In the genomic region with DNA sequence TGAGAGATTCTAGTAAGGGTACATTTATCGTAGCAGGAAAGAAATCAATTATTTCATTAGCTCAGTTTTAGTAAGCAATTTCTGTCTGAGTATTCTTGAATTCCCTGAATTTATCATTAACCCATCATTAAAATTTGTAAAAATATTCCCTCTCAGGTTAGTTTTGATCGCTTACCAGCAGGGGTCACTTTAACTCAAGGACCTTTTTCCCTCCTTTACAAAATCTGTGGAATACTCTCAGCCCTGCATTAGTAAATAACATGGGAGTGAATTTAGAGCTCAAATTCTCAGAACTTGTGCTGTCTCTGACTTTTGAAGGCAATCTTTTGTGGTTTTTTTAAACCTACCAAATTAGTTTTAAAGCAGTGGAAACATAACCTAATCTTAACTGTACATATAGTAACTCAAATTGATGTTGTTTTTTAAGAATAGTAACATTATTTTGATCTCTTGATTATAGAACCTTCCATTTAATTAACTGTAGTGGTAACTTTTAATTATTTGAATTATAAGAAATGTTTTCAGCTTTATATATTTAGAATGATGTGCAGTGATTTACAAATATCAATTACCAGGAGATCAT, we compare ENCODE assay signal across 9 cellular contexts.
A peak's percentile ranks its signal among the peaks of the same experiment; 100 is the strongest.
DNase-seq lines count a peak whose midpoint lies in the region; ATAC-seq and TF ChIP-seq lines count a peak whose summit lies in the region.
"Had no signal": no experiment of that assay in that cellular context is flagged by ENCODE, and none has a peak within 500 bp of the region (broad histone marks: within the 10 kb centered on the region; RNA-seq: fewer than 3 reads in every experiment).

No MANE protein-coding gene starts in this region.

- H3K4ac ChIP-seq in mesenchymal stem cell (ENCODE audit: low read depth in 1 of 2, low read length in 2 of 2): no peak overlapping the region

- H3K36me3 ChIP-seq in breast epithelium (no peaks in the 10 kb centered on the region), mesenchymal stem cell (ENCODE audit: control insufficient read depth in 1 of 2, insufficient read depth in 2 of 2, low read depth in 1 of 2, low read length in 2 of 2) (peaks cover under 1 to 15% of the 10 kb centered on the region in 2 experiments)

- no peak overlapping the region for H2BK120ac ChIP-seq in mesenchymal stem cell (ENCODE audit: low read depth, low read length)

- H3K4me1 ChIP-seq in breast epithelium (no peaks in the 10 kb centered on the region), mesenchymal stem cell (ENCODE audit: control insufficient read depth, insufficient read depth, low read depth, low read length) (no peaks in the 10 kb centered on the region)

- no peak for TF ChIP-seq POLR2A in breast epithelium (IDR thresholded peaks at IDR 0.05)

- no peak overlapping the region for H3K23ac ChIP-seq in mesenchymal stem cell (ENCODE audit: low read length in 2 of 2)

- no peak overlapping the region for H3K4me3 ChIP-seq in GM12864 (ENCODE audit: low read depth, low read length)
- H3K4me3 ChIP-seq in breast epithelium: no peak overlapping the region
- no peak overlapping the region for H3K4me3 ChIP-seq in mesenchymal stem cell (ENCODE audit: insufficient read depth in 1 of 2, low read depth in 1 of 2, low read length in 2 of 2)

- no peak overlapping the region for H3K18ac ChIP-seq in mesenchymal stem cell (ENCODE audit: low read depth in 1 of 2, low read length in 2 of 2)

- H2BK12ac ChIP-seq in mesenchymal stem cell (ENCODE audit: low read length in 2 of 2): no peak overlapping the region

- intact Hi-C loops in breast epithelium (cut with DNase I; ENCODE audit: low total_unique reads): no loop called here

- peaks cover 4% of the 10 kb centered on the region for H3K79me1 ChIP-seq in mesenchymal stem cell (replicated peaks; ENCODE audit: low read length, poor library complexity, severe bottlenecking)

- no peak overlapping the region for H4K8ac ChIP-seq in mesenchymal stem cell (ENCODE audit: low read length)

- no peaks in the 10 kb centered on the region for H3K9me3 ChIP-seq in breast epithelium
- H3K9me3 ChIP-seq in mesenchymal stem cell (ENCODE audit: control insufficient read depth, low read length): no peaks in the 10 kb centered on the region

- H3K27ac ChIP-seq in breast epithelium (no peak overlapping the region), mesenchymal stem cell (ENCODE audit: low read length, poor library complexity, severe bottlenecking) (no peak overlapping the region)

- no peak overlapping the region for H4K91ac ChIP-seq in mesenchymal stem cell (ENCODE audit: low read length)

- DNase-seq in GM12864 (ENCODE audit: low read depth) (no peak), NCI-H2081 treated with DMSO at 0.1 percent for 48 hours (lab: John Stamatoyannopoulos, UW) (peak; percentile 21), breast epithelium (ENCODE audit: low spot score in 2 of 2) (no peak), mesenchymal stem cell (peak; percentile 49), mucosa of gallbladder (ENCODE audit: low spot score) (no peak), T-helper 2 cell (no peak), omental fat pad (ENCODE audit: low spot score) (no peak)
- DNase-seq: activated B cell treated with CpG ODN at 0.5 μM for 24 hours had no signal

- no peak overlapping the region for H3K14ac ChIP-seq in mesenchymal stem cell (ENCODE audit: low read length in 2 of 2)

- no peak overlapping the region for H3K4me2 ChIP-seq in mesenchymal stem cell (ENCODE audit: low read length, poor library complexity, severe bottlenecking)

- TF ChIP-seq CTCF in GM12864 (IDR thresholded peaks at IDR 0.05; ENCODE audit: low read depth, low read length, missing control alignments): peak; percentile 42
- TF ChIP-seq CTCF in breast epithelium (IDR thresholded peaks at IDR 0.05): peak in 2 of 3 donors; percentile 52 to 61
- no peak for TF ChIP-seq CTCF in omental fat pad (IDR thresholded peaks at IDR 0.05)

- no peak overlapping the region for H2BK15ac ChIP-seq in mesenchymal stem cell (ENCODE audit: low read depth, poor library complexity, severe bottlenecking)

- no peak overlapping the region for H2BK5ac ChIP-seq in mesenchymal stem cell (ENCODE audit: low read depth, low read length, poor library complexity, severe bottlenecking)

- no CpG with 5 or more reads among the region's 2 CpGs for WGBS in mesenchymal stem cell

- H3K27me3 ChIP-seq in breast epithelium (no peaks in the 10 kb centered on the region), mesenchymal stem cell (ENCODE audit: control insufficient read depth in 1 of 2, insufficient read depth in 1 of 2, low read length in 2 of 2) (no peaks in the 10 kb centered on the region)

- no peak overlapping the region for H2AFZ ChIP-seq in mesenchymal stem cell (ENCODE audit: low read depth, low read length)

- H3K9ac ChIP-seq in mesenchymal stem cell (ENCODE audit: low read length): no peak overlapping the region

- ATAC-seq in HG03039 (IDR thresholded peaks at IDR 0.05; ENCODE audit: unreplicated experiment) (no peak), omental fat pad (ENCODE audit: low FRiP score) (no peak)

- H2AK5ac ChIP-seq in mesenchymal stem cell (ENCODE audit: low read length, severe bottlenecking): no peak overlapping the region

Comparison
In these comparisons a context has a peak if more than half of its experiments do, and no peak if none do; other contexts are left out.
1. DNase-seq: peak in NCI-H2081 treated with DMSO at 0.1 percent for 48 hours (single experiment) and mesenchymal stem cell (single experiment); none in GM12864 (single experiment), breast epithelium (0 of 2), mucosa of gallbladder (single experiment), T-helper 2 cell (0 of 5) and omental fat pad (single experiment).
2. CTCF ChIP-seq: peak in GM12864 (single experiment) and breast epithelium (2 of 3); none in omental fat pad (0 of 3).